ENCODE assay signal across 12 cellular contexts in genomic region chr2:40095003-40095402, GRCh38.
A peak's percentile ranks its signal among the peaks of the same experiment; 100 is the strongest.
DNase-seq lines count a peak whose midpoint lies in the region; ATAC-seq, FAIRE-seq and TF ChIP-seq lines count a peak whose summit lies in the region.
"Had no signal": no experiment of that assay in that cellular context is flagged by ENCODE, and none has a peak within 500 bp of the region (broad histone marks: within the 10 kb centered on the region; RNA-seq: fewer than 3 reads in every experiment).

No MANE protein-coding gene starts in this region.

- no peak for ATAC-seq in HG02884 (IDR thresholded peaks at IDR 0.05; ENCODE audit: unreplicated experiment)
- no peak for ATAC-seq in GM19324 (IDR thresholded peaks at IDR 0.05; ENCODE audit: low FRiP score, unreplicated experiment)

- no peak for TF ChIP-seq POLR2A in H54 (IDR thresholded peaks at IDR 0.05; ENCODE audit: low read depth, low read length)

- DNase-seq in AG08396 (ENCODE audit: low spot score) (peak; percentile 12), H54 (ENCODE audit: insufficient read length, low spot score) (no peak), amniotic epithelial cell (ENCODE audit: low read depth) (peak; percentile 79), kidney glomerular epithelial cell (lab: John Stamatoyannopoulos, UW) (peak; percentile 20)
- DNase-seq in activated CD8-positive, alpha-beta memory T cell treated with anti-CD3 and anti-CD28 coated beads for 24 hours, result no peak
- no peak for DNase-seq in activated T-cell treated with anti-CD3 and anti-CD28 coated beads, Interleukin-2, amount 50 U/mL, for 48 hours
- DNase-seq: activated CD4-positive, alpha-beta memory T cell treated with anti-CD3 and anti-CD28 coated beads for 36 hours; effector CD8-positive, alpha-beta T cell; stimulated activated naive CD4-positive, alpha-beta T cell; SW 1271 had no signal

- FAIRE-seq in H54 (lab: Jason Lieb, UNC), result peak; percentile 88

Comparison
In these comparisons a context has a peak if more than half of its experiments do, and no peak if none do; other contexts are left out.
1. DNase-seq: peak in AG08396 (single experiment), amniotic epithelial cell (single experiment) and kidney glomerular epithelial cell (single experiment); none in H54 (single experiment), activated CD8-positive, alpha-beta memory T cell treated with anti-CD3 and anti-CD28 coated beads for 24 hours (single experiment) and activated T-cell treated with anti-CD3 and anti-CD28 coated beads, Interleukin-2, amount 50 U/mL, for 48 hours (0 of 2).